Comparison of ENCODE assay signal across 8 cellular contexts in genomic region chr1:227234998-227235405, GRCh38.
DNase-seq lines count a peak whose midpoint lies in the region; ATAC-seq and TF ChIP-seq lines count a peak whose summit lies in the region.

No MANE protein-coding gene starts in this region.

- H3K9me3 Mint-ChIP-seq in nephron: no peaks in the 10 kb centered on the region

- peaks cover 9% of the 10 kb centered on the region for H3K36me3 Mint-ChIP-seq in nephron (ENCODE audit: low read depth)

- ATAC-seq in HG03159 (IDR thresholded peaks at IDR 0.05; ENCODE audit: unreplicated experiment) (peak; percentile 63), esophagus mucosa (peak; percentile 33), HG02571 (IDR thresholded peaks at IDR 0.05; ENCODE audit: unreplicated experiment) (no peak), HG02981 (IDR thresholded peaks at IDR 0.05; ENCODE audit: unreplicated experiment) (no peak)

- H3K4me1 Mint-ChIP-seq in nephron: no peaks in the 10 kb centered on the region

- peak; percentile 15 to 49 (median 39) for TF ChIP-seq CTCF in nephron (IDR thresholded peaks at IDR 0.05; ENCODE audit: unreplicated experiment in 3 of 3)

- H3K4me3 Mint-ChIP-seq in nephron: no peak overlapping the region

- DNase-seq in Daoy (ENCODE audit: low read depth) (peak; percentile 58), RPMI7951 (ENCODE audit: low read depth) (peak; percentile 76), activated gamma-delta T cell treated with Interleukin-2 at 50 U/mL for 16 hours (no peak)

- no peaks in the 10 kb centered on the region for H3K27me3 Mint-ChIP-seq in nephron (ENCODE audit: low read depth)

- H3K27ac Mint-ChIP-seq in nephron: no peak overlapping the region

Comparison
In these comparisons a context has a peak if more than half of its experiments do, and no peak if none do; other contexts are left out.
1. ATAC-seq: peak in HG03159 (single experiment) and esophagus mucosa (single experiment); none in HG02571 (single experiment) and HG02981 (single experiment).